20 cellular contexts compared by ENCODE assay signal in genomic region chrX:54534271-54534670, GRCh38. TPM values are rescaled to one million over a fixed set of nuclear protein-coding genes. Genes with fewer than 3 reads are reported as not detected.
DNase-seq lines count a peak whose midpoint lies in the region; ATAC-seq and TF ChIP-seq lines count a peak whose summit lies in the region.
"Had no signal": no experiment of that assay in that cellular context is flagged by ENCODE, and none has a peak within 500 bp of the region (broad histone marks: within the 10 kb centered on the region; RNA-seq: fewer than 3 reads in every experiment).

No MANE protein-coding gene starts in this region.

- no peaks in the 10 kb centered on the region for H3K9me3 Mint-ChIP-seq in activated CD4-positive, alpha-beta T cell treated with anti-CD3 and anti-CD28 coated beads for 36 hours (ENCODE audit: low read depth)
- no peaks in the 10 kb centered on the region for H3K9me3 Mint-ChIP-seq in central memory CD8-positive, alpha-beta T cell

- H3K9me3 ChIP-seq in Loucy (ENCODE audit: insufficient read depth, low read depth, low read length) (no peaks in the 10 kb centered on the region), trophoblast cell (ENCODE audit: insufficient read depth, low read depth, low read length) (no peaks in the 10 kb centered on the region)
- H3K9me3 ChIP-seq: gastrocnemius medialis, left lung, upper lobe of left lung had no signal

- peak overlapping the region; percentile 27 for H3K9ac ChIP-seq in Loucy (ENCODE audit: low read depth, low read length, poor library complexity, severe bottlenecking)
- no peak overlapping the region for H3K9ac ChIP-seq in trophoblast cell (ENCODE audit: low read length)

- no peaks in the 10 kb centered on the region for H3K9me2 ChIP-seq in Loucy (replicated peaks; ENCODE audit: low read depth, low read length)

- no peak for DNase-seq in activated CD4-positive, alpha-beta T cell treated with anti-CD3 and anti-CD28 coated beads for 36 hours
- DNase-seq in activated CD4-positive, alpha-beta T cell treated with anti-CD3 and anti-CD28 coated beads for 48 hours: no peak
- DNase-seq in central memory CD8-positive, alpha-beta T cell (ENCODE audit: low spot score in 2 of 2): no peak
- no peak for DNase-seq in trophoblast cell
- DNase-seq in occipital lobe (lab: John Stamatoyannopoulos, UW): no peak
- no peak for DNase-seq in NCI-H1092 treated with DMSO at 0.1 percent for 48 hours (lab: John Stamatoyannopoulos, UW)
- DNase-seq: activated CD8-positive, alpha-beta memory T cell treated with anti-CD3 and anti-CD28 coated beads, Interleukin-2, amount 10 ng/mL, durations not matched to agents 7 days and 5 days; activated naive CD4-positive, alpha-beta T cell; brain microvascular endothelial cell; DMS79; erythroblast; gastrocnemius medialis; Kasumi-1; left lung; NCI-H1417 treated with DMSO at 0.1 percent for 48 hours; upper lobe of left lung had no signal

- peak overlapping the region; percentile 43 for H3K4me3 ChIP-seq in Loucy (ENCODE audit: low read length, poor library complexity, severe bottlenecking)
- H3K4me3 ChIP-seq in trophoblast cell (ENCODE audit: low read depth, low read length): no peak overlapping the region
- H3K4me3 ChIP-seq: gastrocnemius medialis, left lung, upper lobe of left lung had no signal

- H3K36me3 Mint-ChIP-seq in activated CD4-positive, alpha-beta T cell treated with anti-CD3 and anti-CD28 coated beads for 36 hours (ENCODE audit: low read depth): peaks cover 37% of the 10 kb centered on the region
- H3K36me3 Mint-ChIP-seq in central memory CD8-positive, alpha-beta T cell (ENCODE audit: insufficient read depth): peaks cover 31% of the 10 kb centered on the region

- no peaks in the 10 kb centered on the region for H3K27me3 Mint-ChIP-seq in activated CD4-positive, alpha-beta T cell treated with anti-CD3 and anti-CD28 coated beads for 36 hours
- H3K27me3 Mint-ChIP-seq in central memory CD8-positive, alpha-beta T cell: no peaks in the 10 kb centered on the region
- H3K27me3 Mint-ChIP-seq: activated CD8-positive, alpha-beta memory T cell treated with anti-CD3 and anti-CD28 coated beads, Interleukin-2, amount 10 ng/mL, durations not matched to agents 7 days and 5 days; progenitor cell of endocrine pancreas had no signal

- no peak overlapping the region for H2BK12ac ChIP-seq in trophoblast cell (ENCODE audit: low read length)

- CTCF ChIA-PET in activated CD4-positive, alpha-beta T cell treated with anti-CD3 and anti-CD28 coated beads for 36 hours (lab: Charles Lee): no interaction called here

- no peak overlapping the region for H3K18ac ChIP-seq in trophoblast cell (ENCODE audit: low read length)

- POLR2A ChIA-PET in activated CD4-positive, alpha-beta T cell treated with anti-CD3 and anti-CD28 coated beads for 36 hours (lab: Charles Lee): no interaction called here

- peak overlapping the region; percentile 30 for H3K4me3 Mint-ChIP-seq in activated CD4-positive, alpha-beta T cell treated with anti-CD3 and anti-CD28 coated beads for 36 hours
- peak overlapping the region; percentile 43 for H3K4me3 Mint-ChIP-seq in central memory CD8-positive, alpha-beta T cell
- H3K4me3 Mint-ChIP-seq: activated CD8-positive, alpha-beta memory T cell treated with anti-CD3 and anti-CD28 coated beads, Interleukin-2, amount 10 ng/mL, durations not matched to agents 7 days and 5 days had no signal

- no CpG with 5 or more reads among the region's 4 CpGs for WGBS in trophoblast cell (ENCODE audit: extremely low coverage, insufficient coverage, insufficient read length)

- H3K36me3 ChIP-seq in Loucy (ENCODE audit: insufficient read depth, low read length) (peaks cover 7% of the 10 kb centered on the region; the same call in 1 of the 2 replicates), trophoblast cell (ENCODE audit: control insufficient read depth in 1 of 2, insufficient read depth in 2 of 2, low read length in 2 of 2) (peaks cover 11 to 12% of the 10 kb centered on the region in 2 experiments)
- H3K36me3 ChIP-seq: brain microvascular endothelial cell, gastrocnemius medialis had no signal

- H3K4ac ChIP-seq in trophoblast cell (ENCODE audit: low read depth, low read length): no peak overlapping the region

- no peak overlapping the region for H4K8ac ChIP-seq in trophoblast cell (ENCODE audit: low read depth, low read length)

- H2AFZ ChIP-seq in Loucy (ENCODE audit: low read length): no peak overlapping the region
- no peak overlapping the region for H2AFZ ChIP-seq in trophoblast cell (ENCODE audit: insufficient read depth, low read length, poor library complexity)

- peaks cover 4% of the 10 kb centered on the region for H4K20me1 ChIP-seq in Loucy (ENCODE audit: insufficient read depth, low read length, poor library complexity, severe bottlenecking)

- no peak overlapping the region for H2BK5ac ChIP-seq in trophoblast cell (ENCODE audit: low read depth, low read length, poor library complexity)

- H2AK5ac ChIP-seq in trophoblast cell (ENCODE audit: low read length): no peak overlapping the region

- H3K4me2 ChIP-seq in Loucy (ENCODE audit: low read depth, low read length, poor library complexity, severe bottlenecking) (peak overlapping the region; percentile 66), trophoblast cell (ENCODE audit: low read length) (no peak overlapping the region)

- H3K27ac Mint-ChIP-seq in activated CD4-positive, alpha-beta T cell treated with anti-CD3 and anti-CD28 coated beads for 36 hours: peak overlapping the region; percentile 67
- H3K27ac Mint-ChIP-seq in central memory CD8-positive, alpha-beta T cell (ENCODE audit: low read depth): peak overlapping the region; percentile 42
- H3K27ac Mint-ChIP-seq: activated CD8-positive, alpha-beta memory T cell treated with anti-CD3 and anti-CD28 coated beads, Interleukin-2, amount 10 ng/mL, durations not matched to agents 7 days and 5 days; progenitor cell of endocrine pancreas had no signal

- H4K91ac ChIP-seq in trophoblast cell (ENCODE audit: low read depth, low read length): no peak overlapping the region

- no peak overlapping the region for H2BK120ac ChIP-seq in trophoblast cell (ENCODE audit: insufficient read depth, low read length, poor library complexity)

- H3K14ac ChIP-seq in trophoblast cell (ENCODE audit: low read length): no peak overlapping the region

- peak overlapping the region; percentile 16 for H3K27ac ChIP-seq in trophoblast cell (ENCODE audit: low read depth, low read length)
- H3K27ac ChIP-seq: brain microvascular endothelial cell, C4-2B, gastrocnemius medialis, left lung, upper lobe of left lung had no signal

- H4K12ac ChIP-seq in trophoblast cell (ENCODE audit: low read depth, low read length): no peak overlapping the region

- no peaks in the 10 kb centered on the region for H3K27me3 ChIP-seq in Loucy (ENCODE audit: insufficient read depth, low read length, poor library complexity, severe bottlenecking)
- no peaks in the 10 kb centered on the region for H3K27me3 ChIP-seq in trophoblast cell (ENCODE audit: insufficient read depth, low read length)
- H3K27me3 ChIP-seq: brain microvascular endothelial cell, gastrocnemius medialis, left lung, upper lobe of left lung had no signal

- H3F3A ChIP-seq in Loucy (ENCODE audit: low read depth): no peaks in the 10 kb centered on the region

- H3K79me2 ChIP-seq in Loucy (ENCODE audit: insufficient read depth, low read length): peaks cover 58% of the 10 kb centered on the region
- H3K79me2 ChIP-seq in trophoblast cell (ENCODE audit: control insufficient read depth, insufficient read depth, low read length, poor library complexity): peaks cover 10% of the 10 kb centered on the region

- no peak for TF ChIP-seq CTCF in Loucy (conservative IDR thresholded peaks at IDR 0.05; ENCODE audit: low read length)

- peaks cover 8% of the 10 kb centered on the region for H3K79me1 ChIP-seq in trophoblast cell (ENCODE audit: low read length)

- peaks cover 8% of the 10 kb centered on the region for H3K4me1 ChIP-seq in Loucy (ENCODE audit: insufficient read depth, low read length, poor library complexity, severe bottlenecking)
- peaks cover 3 to 4% of the 10 kb centered on the region in 2 experiments for H3K4me1 ChIP-seq in trophoblast cell (ENCODE audit: control insufficient read depth in 1 of 2, insufficient read depth in 2 of 2, low read length in 2 of 2)

- H3K4me1 Mint-ChIP-seq in activated CD4-positive, alpha-beta T cell treated with anti-CD3 and anti-CD28 coated beads for 36 hours: peaks cover 29% of the 10 kb centered on the region
- H3K4me1 Mint-ChIP-seq in central memory CD8-positive, alpha-beta T cell: peaks cover 29% of the 10 kb centered on the region

- H3K23ac ChIP-seq in trophoblast cell (ENCODE audit: low read length): no peak overlapping the region

- ATAC-seq in activated CD4-positive, alpha-beta T cell treated with anti-CD3 and anti-CD28 coated beads for 36 hours: no peak
- no peak for ATAC-seq in central memory CD8-positive, alpha-beta T cell (replicated peaks; ENCODE audit: extremely low read depth, poor library complexity, severe bottlenecking)
- no peak for ATAC-seq in HG03045 (IDR thresholded peaks at IDR 0.05; ENCODE audit: unreplicated experiment)
- ATAC-seq: activated CD8-positive, alpha-beta memory T cell treated with anti-CD3 and anti-CD28 coated beads, Interleukin-2, amount 10 ng/mL, durations not matched to agents 7 days and 5 days; gastrocnemius medialis; left lung had no signal

- intact Hi-C loops in activated CD4-positive, alpha-beta T cell treated with anti-CD3 and anti-CD28 coated beads for 36 hours (cut with DNase I, micrococcal nuclease): no loop called here

RNA-seq across cellular contexts. Expression of gene GNL3L, which starts 4.3 kb away (rescaled TPM):
- 10 to 100 TPM; 62.5 to 62.8 TPM for total RNA-seq in activated CD4-positive, alpha-beta T cell treated with anti-CD3 and anti-CD28 coated beads for 36 hours
- 15.0 and 17.0 TPM in 2 replicates for polyA plus RNA-seq in trophoblast cell (2013)
- total RNA-seq in occipital lobe: 17.6 TPM

RNA-seq across cellular contexts. Expression of gene FGD1, which starts 38.2 kb away (rescaled TPM):
- under 1 TPM; 0.18 to 0.28 TPM for total RNA-seq in activated CD4-positive, alpha-beta T cell treated with anti-CD3 and anti-CD28 coated beads for 36 hours
- 14.1 and 15.3 TPM in 2 replicates for polyA plus RNA-seq in trophoblast cell (2013)
- 9.0 TPM for total RNA-seq in occipital lobe
